ENCODE assay signal across 31 cellular contexts in the genomic region with DNA sequence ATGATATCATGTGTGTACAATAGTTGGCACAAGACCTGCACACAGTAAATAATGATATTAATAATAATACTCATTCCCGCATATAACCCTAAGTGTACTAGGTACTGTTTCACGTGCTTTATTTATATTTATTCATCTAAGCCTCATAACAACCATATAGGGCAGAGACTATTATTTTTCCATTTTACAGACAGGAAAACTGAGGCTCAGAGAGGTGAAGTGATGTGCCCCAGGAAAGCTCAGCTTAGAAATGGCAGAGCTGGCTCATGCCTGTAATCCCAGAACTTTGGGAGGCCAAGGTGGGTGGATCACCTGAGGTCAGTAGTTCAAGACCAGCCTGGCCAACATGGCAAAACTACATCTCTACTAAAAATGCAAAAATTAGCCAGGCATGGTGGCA. TPM values are rescaled to one million over a fixed set of nuclear protein-coding genes. Genes with fewer than 3 reads are reported as not detected.
"Had no signal": no experiment of that assay in that cellular context is flagged by ENCODE, and none has a peak within 500 bp of the region (broad histone marks: within the 10 kb centered on the region; RNA-seq: fewer than 3 reads in every experiment).

No MANE protein-coding gene starts in this region.

- H3K27ac Mint-ChIP-seq: stimulated activated effector memory CD8-positive, alpha-beta T cell treated with anti-CD3 and anti-CD28 coated beads, Interleukin-12 subunit alpha, Interleukin-12 subunit beta, amount 100 ng/mL, for 72 hours; stimulated activated memory B cell treated with anti-CD40 and anti-IgM and Interleukin-4, amounts not matched to agents 10 μg/mL and 1 μg/mL and 100 μg/mL, for 72 hours; stimulated activated naive B cell treated with anti-CD40 and anti-IgM and Interleukin-4, amounts not matched to agents 10 μg/mL and 1 μg/mL and 100 μg/mL, for 72 hours; stimulated activated naive CD8-positive, alpha-beta T cell treated with anti-CD3 and anti-CD28 coated beads, Interleukin-15, amount 100 ng/mL, for 72 hours; stimulated activated naive CD8-positive, alpha-beta T cell treated with anti-CD3 and anti-CD28 coated beads, Interleukin-15, Interleukin-2, amounts not matched to agents 100 ng/mL and 50 ng/mL, for 24 hours; type B pancreatic cell had no signal

- H3K4me1 Mint-ChIP-seq: stimulated activated memory B cell treated with anti-CD40 and anti-IgM and Interleukin-4, amounts not matched to agents 10 μg/mL and 1 μg/mL and 100 μg/mL, for 72 hours; stimulated activated naive B cell treated with anti-CD40 and anti-IgM and Interleukin-4, amounts not matched to agents 10 μg/mL and 1 μg/mL and 100 μg/mL, for 72 hours had no signal

- FAIRE-seq: urothelium cell line had no signal

- H3K27me3 ChIP-seq: testis had no signal

- H3K4me3 ChIP-seq: stomach, suprapubic skin, testis, thoracic aorta, thyroid gland, tibial artery, tibial nerve, transverse colon, upper lobe of left lung, upper lobe of right lung, uterus, vagina had no signal

- H3K9me3 ChIP-seq: stomach, suprapubic skin, testis, thoracic aorta, thyroid gland, tibial artery, tibial nerve, transverse colon, upper lobe of left lung, upper lobe of right lung, uterus, vagina had no signal

- H3K27ac ChIP-seq: stomach, suprapubic skin, testis, thoracic aorta, thyroid gland, tibial artery, tibial nerve, transverse colon, upper lobe of left lung, upper lobe of right lung, uterus, vagina had no signal

- H3K4me3 Mint-ChIP-seq: stimulated activated effector memory CD8-positive, alpha-beta T cell treated with anti-CD3 and anti-CD28 coated beads, Interleukin-12 subunit alpha, Interleukin-12 subunit beta, amount 100 ng/mL, for 72 hours; stimulated activated memory B cell treated with anti-CD40 and anti-IgM and Interleukin-4, amounts not matched to agents 10 μg/mL and 1 μg/mL and 100 μg/mL, for 72 hours; stimulated activated naive B cell treated with anti-CD40 and anti-IgM and Interleukin-4, amounts not matched to agents 10 μg/mL and 1 μg/mL and 100 μg/mL, for 72 hours; stimulated activated naive CD8-positive, alpha-beta T cell treated with anti-CD3 and anti-CD28 coated beads, Interleukin-15, amount 100 ng/mL, for 72 hours; stimulated activated naive CD8-positive, alpha-beta T cell treated with anti-CD3 and anti-CD28 coated beads, Interleukin-15, Interleukin-2, amounts not matched to agents 100 ng/mL and 50 ng/mL, for 24 hours; type B pancreatic cell had no signal

- H3K36me3 ChIP-seq: stomach, suprapubic skin, thoracic aorta, thyroid gland, tibial artery, tibial nerve, transverse colon, upper lobe of left lung, upper lobe of right lung, uterus, vagina had no signal

- DNase-seq: stimulated activated CD4-positive, alpha-beta T cell treated with anti-CD3 and anti-CD28 coated beads, Interleukin-2, amount 100 ng/mL, for 48 hours; stimulated activated CD4-positive, alpha-beta T cell treated with anti-CD3 and anti-CD28 coated beads, Interleukin-4, amount 100 ng/mL, for 1 hour; stimulated activated CD4-positive, alpha-beta T cell treated with anti-CD3 and anti-CD28 coated beads, Interleukin-4, amount 100 ng/mL, for 24 hours; stimulated activated CD4-positive, alpha-beta T cell treated with anti-CD3 and anti-CD28 coated beads, Interleukin-4, amount 100 ng/mL, for 4 hours; stimulated activated CD8-positive, alpha-beta memory T cell treated with anti-CD3 and anti-CD28 coated beads, Interleukin-4, amount 100 ng/mL, for 48 hours; stimulated activated naive B cell treated with anti-CD40 and anti-IgM and Interleukin-4, amounts not matched to agents 10 μg/mL and 1 μg/mL and 100 μg/mL, for 72 hours; stimulated activated naive CD4-positive, alpha-beta T cell; stimulated activated naive CD4-positive, alpha-beta T cell treated with Interleukin-2 at 50 U/mL for 16 hours; stimulated activated naive CD8-positive, alpha-beta T cell treated with anti-CD3 and anti-CD28 coated beads, Interleukin-15, amount 100 ng/mL, for 72 hours; stimulated activated naive CD8-positive, alpha-beta T cell treated with anti-CD3 and anti-CD28 coated beads, Interleukin-15, Interleukin-2, amounts not matched to agents 100 U/mL and 50 U/mL, for 24 hours; stomach; substantia nigra; testis; thyroid gland; tibial artery; transverse colon; trophoblast cell; upper lobe of right lung; uterus had no signal

- H3K36me3 Mint-ChIP-seq: stimulated activated effector memory CD8-positive, alpha-beta T cell treated with anti-CD3 and anti-CD28 coated beads, Interleukin-12 subunit alpha, Interleukin-12 subunit beta, amount 100 ng/mL, for 72 hours; stimulated activated memory B cell treated with anti-CD40 and anti-IgM and Interleukin-4, amounts not matched to agents 10 μg/mL and 1 μg/mL and 100 μg/mL, for 72 hours; type B pancreatic cell had no signal

- H3K4me1 ChIP-seq: stomach, testis, tibial artery, tibial nerve, transverse colon, upper lobe of left lung, upper lobe of right lung, uterus, vagina had no signal

- ATAC-seq: stimulated activated effector memory CD8-positive, alpha-beta T cell treated with anti-CD3 and anti-CD28 coated beads, Interleukin-12 subunit alpha, Interleukin-12 subunit beta, amount 100 ng/mL, for 72 hours; stimulated activated naive B cell treated with anti-CD40 and anti-IgM and Interleukin-4, amounts not matched to agents 10 μg/mL and 1 μg/mL and 100 μg/mL, for 72 hours; stimulated activated naive CD8-positive, alpha-beta T cell treated with anti-CD3 and anti-CD28 coated beads, Interleukin-15, amount 100 ng/mL, for 72 hours; stimulated activated naive CD8-positive, alpha-beta T cell treated with anti-CD3 and anti-CD28 coated beads, Interleukin-15, Interleukin-2, amounts not matched to agents 100 U/mL and 50 U/mL, for 24 hours; upper lobe of right lung had no signal

- H3K9me3 Mint-ChIP-seq: stimulated activated effector memory CD8-positive, alpha-beta T cell treated with anti-CD3 and anti-CD28 coated beads, Interleukin-12 subunit alpha, Interleukin-12 subunit beta, amount 100 ng/mL, for 72 hours; stimulated activated memory B cell treated with anti-CD40 and anti-IgM and Interleukin-4, amounts not matched to agents 10 μg/mL and 1 μg/mL and 100 μg/mL, for 72 hours; stimulated activated naive CD8-positive, alpha-beta T cell treated with anti-CD3 and anti-CD28 coated beads, Interleukin-15, amount 100 ng/mL, for 72 hours; stimulated activated naive CD8-positive, alpha-beta T cell treated with anti-CD3 and anti-CD28 coated beads, Interleukin-15, Interleukin-2, amounts not matched to agents 100 ng/mL and 50 ng/mL, for 24 hours; type B pancreatic cell had no signal

RNA-seq across cellular contexts. Expression of a gene that starts 13.6 kb away (rescaled TPM):
- total RNA-seq: stomach, subcutaneous adipose tissue, temporal lobe, testis, thoracic aorta, transverse colon, upper lobe of left lung, upper lobe of right lung, vagina had no signal
- polyA plus RNA-seq: stomach had no signal
